ENCODE assay signal across 1 cellular context in the genomic region with DNA sequence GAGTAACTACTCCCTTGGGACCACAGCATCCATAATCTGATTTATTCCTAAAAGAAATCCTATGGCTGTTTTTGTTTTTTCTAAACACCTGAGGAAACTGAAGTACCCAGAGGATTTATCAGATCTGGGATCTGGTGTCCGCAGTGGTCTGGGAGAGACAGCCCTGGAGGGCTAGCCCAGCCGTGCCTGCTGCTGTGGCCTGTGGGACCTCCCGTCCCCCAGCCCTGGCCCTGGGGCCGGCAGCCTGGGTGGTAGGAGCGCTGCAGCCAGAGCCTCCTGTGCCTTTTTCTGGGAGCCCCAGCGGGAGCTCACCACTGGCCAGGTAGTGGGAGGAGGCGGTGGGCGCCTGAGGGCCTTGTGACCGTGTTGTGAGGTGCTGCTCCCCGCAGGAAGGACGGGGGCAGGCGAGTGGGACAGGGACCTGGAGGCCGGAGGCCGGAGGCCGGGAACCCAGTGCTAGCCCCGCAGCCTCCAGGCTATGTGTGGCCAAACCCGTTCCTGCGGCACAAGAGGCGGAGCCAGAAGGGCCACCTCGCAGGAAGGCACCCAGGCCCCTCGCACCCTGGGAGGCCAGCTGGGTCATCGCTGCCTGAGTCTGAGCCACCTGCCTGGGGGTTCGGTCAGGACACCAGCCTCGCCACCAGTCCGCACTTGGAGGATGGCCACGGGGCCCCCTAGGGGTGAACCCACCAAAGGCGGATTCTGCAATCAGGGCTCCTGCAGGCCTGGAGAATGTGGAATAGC.
TF ChIP-seq lines count a peak whose summit lies in the region.

No MANE protein-coding gene starts in this region.

TF ChIP-seq in K562, 482 proteins besides CTCF, POLR2A, EP300 and RAD21:
- 0 out of 2 replicates have a peak, but pooled peaks have one; percentile 2 for TF ChIP-seq CTBP1 (IDR thresholded peaks at IDR 0.05; ENCODE audit: borderline replicate concordance)
- no peak for TF ChIP-seq MYBL2 (IDR thresholded peaks at IDR 0.05; ENCODE audit: low read depth)
- no peak for TF ChIP-seq MYBL2 (CRISPR knock-in tag; IDR thresholded peaks at IDR 0.05; ENCODE audit: borderline replicate concordance)
- TF ChIP-seq ZFX (CRISPR knock-in tag; IDR thresholded peaks at IDR 0.05) = no peak
- peak; percentile 41 for TF ChIP-seq PCBP1 (IDR thresholded peaks at IDR 0.05; ENCODE audit: low read depth, low read length, poor library complexity, severe bottlenecking)
- TF ChIP-seq POLR2G (IDR thresholded peaks at IDR 0.05; ENCODE audit: low read depth, low read length) = peak; percentile 56
- TF ChIP-seq FIP1L1 (IDR thresholded peaks at IDR 0.05; ENCODE audit: low read depth, low read length, poor library complexity, severe bottlenecking) = no peak
